Comparison of ENCODE assay signal across 11 cellular contexts in the genomic region with DNA sequence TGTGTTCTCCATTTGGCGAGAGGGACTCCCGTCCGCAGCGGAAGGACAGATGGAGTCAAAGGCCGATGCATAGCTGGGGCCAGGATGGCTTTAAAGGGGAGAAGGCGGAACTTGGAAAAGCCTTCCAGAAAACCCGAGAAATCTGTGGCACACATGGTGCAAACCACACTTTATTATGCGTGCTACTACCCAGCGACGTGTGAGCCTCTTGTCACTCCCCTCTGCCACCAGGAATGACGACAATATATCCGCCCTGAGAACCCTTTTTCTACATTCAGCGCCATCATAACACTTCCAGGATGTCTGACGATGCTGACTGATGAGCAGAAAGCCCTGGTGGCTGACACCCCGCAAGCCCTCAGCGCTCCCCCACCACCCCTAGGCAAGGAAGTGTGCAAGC. TPM values are rescaled to one million over a fixed set of nuclear protein-coding genes. Genes with fewer than 3 reads are reported as not detected.
DNase-seq lines count a peak whose midpoint lies in the region; ATAC-seq, FAIRE-seq and TF ChIP-seq lines count a peak whose summit lies in the region.
"Had no signal": no experiment of that assay in that cellular context is flagged by ENCODE, and none has a peak within 500 bp of the region (broad histone marks: within the 10 kb centered on the region; RNA-seq: fewer than 3 reads in every experiment).

No MANE protein-coding gene starts in this region.

- peaks cover 27% of the 10 kb centered on the region for H3K27me3 ChIP-seq in BE2C

- FAIRE-seq in frontal cortex (lab: Jason Lieb, UNC) = no peak

- peaks cover 38 to 87% (median 62%) of the 10 kb centered on the region in 3 donors for H3K27me3 Mint-ChIP-seq in naive B cell

- H3K4me3 Mint-ChIP-seq in naive B cell = peak overlapping the region; percentile 85 to 98 (median 96)

- H3K4me3 ChIP-seq in BE2C (ENCODE audit: low read depth, low read length) (peak overlapping the region; percentile 63), astrocyte of the cerebellum (ENCODE audit: low read depth, low read length) (peak overlapping the region; percentile 32)

- peaks cover 12 to 24% (median 19%) of the 10 kb centered on the region in 3 donors for H3K4me1 Mint-ChIP-seq in naive B cell

- peak; percentile 0 for ATAC-seq in GM18873 (IDR thresholded peaks at IDR 0.05; ENCODE audit: low FRiP score, unreplicated experiment)
- no peak for ATAC-seq in naive B cell (ENCODE audit: low read depth in 2 of 2)
- no peak for ATAC-seq in HG03108 (IDR thresholded peaks at IDR 0.05; ENCODE audit: unreplicated experiment)

- peaks cover 0 to 3% (median 0%) of the 10 kb centered on the region in 7 donors for H3K9me3 Mint-ChIP-seq in naive B cell
- H3K9me3 Mint-ChIP-seq: activated naive CD4-positive, alpha-beta T cell treated with anti-CD3 and anti-CD28 coated beads, Interleukin-2, amount 50 U/mL, for 72 hours had no signal

- no peaks in the 10 kb centered on the region for H3K4me1 ChIP-seq in BE2C

- TF ChIP-seq CTCF in BE2C (IDR thresholded peaks at IDR 0.05; ENCODE audit: low read depth, low read length) = no peak
- no peak for TF ChIP-seq CTCF in astrocyte of the cerebellum (IDR thresholded peaks at IDR 0.05; ENCODE audit: low read depth, low read length, missing control alignments)

- H3K36me3 ChIP-seq in BE2C = no peaks in the 10 kb centered on the region

- no peak overlapping the region for H3K27ac Mint-ChIP-seq in naive B cell
- H3K27ac Mint-ChIP-seq: activated naive CD4-positive, alpha-beta T cell treated with anti-CD3 and anti-CD28 coated beads, Interleukin-2, amount 50 U/mL, for 72 hours had no signal

- no peaks in the 10 kb centered on the region for H3K9me3 ChIP-seq in BE2C

- H3K36me3 Mint-ChIP-seq in naive B cell = peaks cover 0 to 7% of the 10 kb centered on the region in 2 donors

- in situ Hi-C loops in astrocyte of the cerebellum (cut with HindIII; ENCODE audit: low sequenced_read_pairs) = no loop called here

- DNase-seq in BE2C (no peak), astrocyte of the cerebellum (ENCODE audit: low read depth) (no peak), naive B cell (no peak), NCI-H2081 treated with DMSO at 0.1 percent for 48 hours (lab: John Stamatoyannopoulos, UW) (no peak), cortex of kidney (lab: John Stamatoyannopoulos, UW) (no peak), frontal cortex (ENCODE audit: low spot score in 2 of 2) (no peak)
- DNase-seq: NCI-H187 treated with DMSO at 0.1 percent for 48 hours, SW 1271 had no signal

RNA-seq across cellular contexts. Expression of a gene that starts 0.7 kb away (rescaled TPM):
- not detected for polyA plus RNA-seq in BE2C (2012; ENCODE audit: insufficient read depth, insufficient read length, low read depth)
- under 1 TPM in 5 of 6 donors, not detected in 1; 0.08 to 0.44 (median 0.26) TPM for polyA plus RNA-seq in naive B cell (ENCODE audit: low read depth in 6 of 6)
- total RNA-seq in frontal cortex = 11.0 TPM
- total RNA-seq: activated naive CD4-positive, alpha-beta T cell treated with anti-CD3 and anti-CD28 coated beads, Interleukin-2, amount 50 U/mL, for 72 hours had no signal

RNA-seq across cellular contexts. Expression of a gene that starts 57.9 kb away (rescaled TPM):
- 64.5 TPM for polyA plus RNA-seq in BE2C (2012; ENCODE audit: insufficient read depth, insufficient read length, low read depth)
- polyA plus RNA-seq in naive B cell (ENCODE audit: low read depth in 6 of 6) = 100 to 1,000 TPM in 1 of 6 donors, 10 to 100 TPM in 5; 80.1 to 122 (median 96.0) TPM
- 77.0 TPM for total RNA-seq in frontal cortex
